In the genomic region with DNA sequence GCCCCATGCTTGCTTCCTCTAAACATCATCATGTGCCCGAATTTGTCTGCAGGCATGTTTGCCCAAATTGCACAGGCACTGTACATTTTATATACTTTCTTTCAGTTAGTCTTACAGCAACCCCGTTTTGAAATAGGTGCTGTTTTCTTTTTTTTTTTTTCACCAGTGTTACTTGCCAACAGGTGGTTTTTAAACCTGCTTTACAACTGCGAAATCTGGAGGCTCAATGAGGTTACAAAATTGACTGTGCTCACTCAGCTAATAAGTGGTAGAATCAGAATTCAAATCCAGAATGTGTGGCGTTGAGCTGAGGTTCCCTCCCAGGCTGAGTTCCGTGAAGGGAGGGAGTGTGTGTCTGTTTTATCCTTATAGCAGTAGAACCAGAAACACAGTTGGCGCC, we compare ENCODE assay signal across 19 cellular contexts. TPM values are rescaled to one million over a fixed set of nuclear protein-coding genes. Genes with fewer than 3 reads are reported as not detected.
"Had no signal": no experiment of that assay in that cellular context is flagged by ENCODE, and none has a peak within 500 bp of the region (broad histone marks: within the 10 kb centered on the region; RNA-seq: fewer than 3 reads in every experiment).

No MANE protein-coding gene starts in this region.

- H3K27ac Mint-ChIP-seq: activated naive CD4-positive, alpha-beta T cell treated with anti-CD3 and anti-CD28 coated beads, Interleukin-2, amount 50 U/mL, for 72 hours; mesothelial cell of epicardium; natural killer cell treated with Interleukin-12 subunit alpha and Interleukin-12 subunit beta and Interleukin-15 and Interleukin-18, amount 100 ng/mL, for 72 hours; stimulated activated effector memory CD8-positive, alpha-beta T cell treated with anti-CD3 and anti-CD28 coated beads, Interleukin-12 subunit alpha, Interleukin-12 subunit beta, amount 100 ng/mL, for 72 hours; type B pancreatic cell had no signal

- H3K27me3 ChIP-seq: dorsolateral prefrontal cortex, stomach had no signal

- ATAC-seq: activated naive CD4-positive, alpha-beta T cell treated with anti-CD3 and anti-CD28 coated beads, Interleukin-2, amount 50 U/mL, for 72 hours; natural killer cell treated with Interleukin-12 subunit alpha and Interleukin-12 subunit beta and Interleukin-15 and Interleukin-18, amount 100 ng/mL, for 72 hours; stimulated activated effector memory CD8-positive, alpha-beta T cell treated with anti-CD3 and anti-CD28 coated beads, Interleukin-12 subunit alpha, Interleukin-12 subunit beta, amount 100 ng/mL, for 72 hours had no signal

- DNase-seq: activated CD4-positive, alpha-beta T cell treated with anti-CD3 and anti-CD28 coated beads, Interleukin-2, amount 50 U/mL, for 4 hours; activated gamma-delta T cell; amygdala; central memory CD4-positive, alpha-beta T cell; dorsolateral prefrontal cortex; foreskin fibroblast; hypothalamus; islet precursor cell; small intestine; stimulated activated CD4-positive, alpha-beta T cell treated with anti-CD3 and anti-CD28 coated beads, Interleukin-4, amount 100 ng/mL, for 1 hour; stomach had no signal

- H3K27me3 Mint-ChIP-seq: natural killer cell treated with Interleukin-12 subunit alpha and Interleukin-12 subunit beta and Interleukin-15 and Interleukin-18, amount 100 ng/mL, for 72 hours; type B pancreatic cell had no signal

- H3K4me3 Mint-ChIP-seq: mesothelial cell of epicardium; natural killer cell treated with Interleukin-12 subunit alpha and Interleukin-12 subunit beta and Interleukin-15 and Interleukin-18, amount 100 ng/mL, for 72 hours; stimulated activated effector memory CD8-positive, alpha-beta T cell treated with anti-CD3 and anti-CD28 coated beads, Interleukin-12 subunit alpha, Interleukin-12 subunit beta, amount 100 ng/mL, for 72 hours; type B pancreatic cell had no signal

- H3K4me3 ChIP-seq: dorsolateral prefrontal cortex, stomach had no signal

- H3K36me3 Mint-ChIP-seq: natural killer cell treated with Interleukin-12 subunit alpha and Interleukin-12 subunit beta and Interleukin-15 and Interleukin-18, amount 100 ng/mL, for 72 hours had no signal

- H3K9me3 Mint-ChIP-seq: activated naive CD4-positive, alpha-beta T cell treated with anti-CD3 and anti-CD28 coated beads, Interleukin-2, amount 50 U/mL, for 72 hours; mesothelial cell of epicardium; natural killer cell treated with Interleukin-12 subunit alpha and Interleukin-12 subunit beta and Interleukin-15 and Interleukin-18, amount 100 ng/mL, for 72 hours; stimulated activated effector memory CD8-positive, alpha-beta T cell treated with anti-CD3 and anti-CD28 coated beads, Interleukin-12 subunit alpha, Interleukin-12 subunit beta, amount 100 ng/mL, for 72 hours; type B pancreatic cell had no signal

- H3K9me3 ChIP-seq: stomach had no signal

- H3K27ac ChIP-seq: epithelial cell of prostate had no signal

RNA-seq across cellular contexts. Expression of gene ESRP2, which starts 15.0 kb away (rescaled TPM):
- total RNA-seq: T-helper 2 cell treated with Interferon-gamma antibody and Interleukin-4, amounts not matched to agents 100 ng/mL and 5 ng/mL, for 36 hours; temporal lobe had no signal
